Comparison of ENCODE assay signal across 8 cellular contexts in the genomic region with DNA sequence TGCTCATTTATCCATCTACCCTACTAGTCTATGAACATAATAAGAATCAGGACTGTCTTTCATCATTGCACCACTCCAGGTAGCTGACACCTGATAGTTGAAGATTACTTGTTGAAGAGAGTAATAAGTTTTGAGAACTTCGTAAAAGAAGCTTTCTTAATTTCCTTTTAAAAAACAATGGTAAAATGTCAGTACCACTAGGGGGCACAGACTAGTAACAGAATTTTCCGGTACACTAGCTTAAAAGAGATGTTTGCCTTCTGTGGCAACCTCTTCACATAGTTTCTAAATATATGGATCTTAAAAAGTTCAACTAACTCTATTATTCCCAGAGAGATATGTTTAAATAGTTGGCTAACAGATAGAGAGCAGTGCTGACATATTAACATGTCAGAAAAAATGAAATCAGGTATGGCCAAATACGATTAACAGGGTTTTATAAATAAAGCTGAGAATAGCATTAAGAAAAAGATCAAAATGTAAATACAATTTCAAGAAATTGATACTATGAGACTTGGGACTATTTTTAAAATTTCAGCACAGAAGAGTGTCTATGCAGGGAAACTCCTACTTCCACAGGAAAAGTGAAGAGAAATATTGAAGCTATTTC. TPM values are rescaled to one million over a fixed set of nuclear protein-coding genes. Genes with fewer than 3 reads are reported as not detected.
DNase-seq lines count a peak whose midpoint lies in the region; ATAC-seq and TF ChIP-seq lines count a peak whose summit lies in the region.

No MANE protein-coding gene starts in this region.

- no peaks in the 10 kb centered on the region for H3K36me3 ChIP-seq in IMR-90 (ENCODE audit: control insufficient read depth, insufficient read depth, low read length)
- no peaks in the 10 kb centered on the region for H3K36me3 ChIP-seq in adrenal gland (replicated peaks in 1 of 2)

- H3K18ac ChIP-seq in IMR-90 (ENCODE audit: low read depth, low read length), result no peak overlapping the region

- H3K4ac ChIP-seq in IMR-90 (ENCODE audit: low read depth, low read length), result no peak overlapping the region

- H2BK5ac ChIP-seq in IMR-90 (ENCODE audit: low read depth, low read length, poor library complexity, severe bottlenecking), result no peak overlapping the region

- H4K91ac ChIP-seq in IMR-90 (ENCODE audit: insufficient read depth, low read depth, low read length), result no peak overlapping the region

- 0 out of 2 replicates have a peak, but pooled peaks cover 2% of the 10 kb centered on the region for H3K4me1 ChIP-seq in IMR-90 (ENCODE audit: control insufficient read depth, insufficient read depth, low read length)
- H3K4me1 ChIP-seq in adrenal gland (replicated peaks in 1 of 2), result peaks cover 0 to 5% of the 10 kb centered on the region in 2 donors

- dilution Hi-C loops in IMR-90 (cut with HindIII; ENCODE audit: low sequenced_read_pairs, unreplicated experiment), result no loop called here

- H3K56ac ChIP-seq in IMR-90 (ENCODE audit: extremely low read depth, insufficient read depth, low read length), result no peak overlapping the region

- H2BK120ac ChIP-seq in IMR-90 (ENCODE audit: low read depth, low read length), result no peak overlapping the region

- DNase-seq in DMS53 treated with DMSO at 0.1 percent for 48 hours (lab: John Stamatoyannopoulos, UW; ENCODE audit: unreplicated experiment) (peak; percentile 57), IMR-90 (peak; percentile 60), adrenal gland (no peak), left lobe of liver (ENCODE audit: low spot score) (no peak), NCI-H1048 (lab: John Stamatoyannopoulos, UW) (no peak), OCI-M2 (lab: John Stamatoyannopoulos, UW; ENCODE audit: unreplicated experiment) (no peak), cortex of kidney (lab: John Stamatoyannopoulos, UW) (no peak)
- no peak for DNase-seq in activated CD8-positive, alpha-beta memory T cell treated with anti-CD3 and anti-CD28 coated beads, Interleukin-2, amount 50 U/mL, for 4 hours

- H3K27me3 ChIP-seq in IMR-90 (ENCODE audit: control insufficient read depth, insufficient read depth, low read length) (no peaks in the 10 kb centered on the region), adrenal gland (peaks cover 17% of the 10 kb centered on the region)

- CTCF ChIA-PET in IMR-90 (lab: Yijun Ruan, JAX), result interaction anchor here (0.6 to 2.0 kb wide), 26 partner anchors 8 to 772 kb away, joined by 3 to 19 read pairs (median 4); no protein-coding TSS in a partner anchor

- no peaks in the 10 kb centered on the region for H4K20me1 ChIP-seq in IMR-90 (ENCODE audit: insufficient read depth, low read length)

- no peak overlapping the region for H2BK15ac ChIP-seq in IMR-90 (ENCODE audit: low read depth, low read length)

- H3K4me3 ChIP-seq in IMR-90 (ENCODE audit: insufficient read depth, low read depth, low read length), result no peak overlapping the region
- H3K4me3 ChIP-seq in adrenal gland, result no peak overlapping the region

- H2AK5ac ChIP-seq in IMR-90 (ENCODE audit: low read depth, low read length), result no peak overlapping the region

- H2BK20ac ChIP-seq in IMR-90 (ENCODE audit: low read depth, low read length), result no peak overlapping the region

- H3K4me2 ChIP-seq in IMR-90 (ENCODE audit: low read depth, low read length), result peak overlapping the region; percentile 68; the same call in 1 of the 2 replicates

- H3K14ac ChIP-seq in IMR-90 (replicated peaks; ENCODE audit: low read depth, low read length), result no peak overlapping the region

- peak; percentile 72 for TF ChIP-seq RAD21 in IMR-90 (IDR thresholded peaks at IDR 0.05; ENCODE audit: low read length)

- ATAC-seq in IMR-90 (ENCODE audit: low read depth) (no peak), left lobe of liver (peak; percentile 47)

- BruUV-seq in IMR-90 (replicated peaks; lab: Mats Ljungman, UMichigan), result no TSS peak

- H4K5ac ChIP-seq in IMR-90 (ENCODE audit: low read depth, low read length), result no peak overlapping the region

- peak; percentile 71 for TF ChIP-seq CTCF in IMR-90 (conservative IDR thresholded peaks at IDR 0.05; ENCODE audit: low read depth, low read length)
- peak in 5 of 6 experiments; percentile 18 to 55 (median 30) for TF ChIP-seq CTCF in adrenal gland (IDR thresholded peaks at IDR 0.05)

- WGBS in IMR-90 (ENCODE audit: extremely low coverage in 2 of 2, insufficient read length in 1 of 2), 2 experiments, result no CpG with 5 or more reads among the region's 3 CpGs
- WGBS in adrenal gland, 4 donors, result 28 to 42% (median 40%) methylated on average over 3 of the region's 3 CpGs

- H4K8ac ChIP-seq in IMR-90 (ENCODE audit: low read depth in 2 of 2, low read length in 2 of 2), result no peak overlapping the region

- no peaks in the 10 kb centered on the region for H3K9me1 ChIP-seq in IMR-90 (ENCODE audit: insufficient read depth, low read length)

- H3K9ac ChIP-seq in IMR-90 (ENCODE audit: low read depth, low read length), result no peak overlapping the region

- H3K27ac ChIP-seq in IMR-90 (ENCODE audit: insufficient read depth, low read length) (no peak overlapping the region), adrenal gland (no peak overlapping the region)

- H3K23ac ChIP-seq in IMR-90 (ENCODE audit: low read depth, low read length), result no peak overlapping the region

- no peak for TF ChIP-seq POLR2A in IMR-90 (IDR thresholded peaks at IDR 0.05; ENCODE audit: low read depth, low read length)
- TF ChIP-seq POLR2A in adrenal gland (IDR thresholded peaks at IDR 0.05), result no peak

- no peak overlapping the region for H2AFZ ChIP-seq in IMR-90 (replicated peaks; ENCODE audit: low read length, poor library complexity)

- POLR2A ChIA-PET in IMR-90 (lab: Charles Lee; ENCODE audit: unreplicated experiment), result no interaction called here

- in situ Hi-C loops in IMR-90 (cut with MboI; ENCODE audit: low sequenced_read_pairs), result loop anchor here (5.0 kb wide), 1 partner anchor 516 kb away; no protein-coding TSS in a partner anchor

- H3K79me1 ChIP-seq in IMR-90 (ENCODE audit: low read depth in 1 of 2, low read length in 2 of 2), result no peaks in the 10 kb centered on the region

- intact Hi-C loops in IMR-90 (cut with micrococcal nuclease) (loop anchor here (1.0 kb wide), 3 partner anchors 204 to 565 kb away; no protein-coding TSS in a partner anchor), adrenal gland (cut with DNase I) (no loop called here)

- H2AK9ac ChIP-seq in IMR-90 (replicated peaks; ENCODE audit: low read depth, low read length, poor library complexity), result no peak overlapping the region

- H3K9me3 ChIP-seq in IMR-90 (ENCODE audit: control insufficient read depth, insufficient read depth, low read length) (no peaks in the 10 kb centered on the region), adrenal gland (replicated peaks in 1 of 3) (no peaks in the 10 kb centered on the region)

TF ChIP-seq in IMR-90, 13 proteins besides CTCF, POLR2A, EP300 and RAD21:
- TF ChIP-seq NFE2L2 (IDR thresholded peaks at IDR 0.05; ENCODE audit: low read depth, low read length), result no peak
- TF ChIP-seq SMC3 (IDR thresholded peaks at IDR 0.05; ENCODE audit: low read depth, low read length), result peak; percentile 80

RNA-seq across cellular contexts. Expression of a gene that starts 5.4 kb away (rescaled TPM):
- total RNA-seq in IMR-90 (2012; rRNA removed), result 1.3 and 1.7 TPM in 2 replicates
- 0.75 and 1.1 TPM in 2 replicates for polyA plus RNA-seq in IMR-90 (2012; rRNA removed)
- 0.29 and 0.38 TPM in 2 replicates for polyA plus RNA-seq in IMR-90 (2012; cell fraction: cytosol; rRNA removed)
- polyA plus RNA-seq in IMR-90 (2012; cell fraction: nucleus; rRNA removed; ENCODE audit: low replicate concordance), result 0.37 and 0.97 TPM in 2 replicates
- 1 to 10 TPM in 2 of 8 donors, under 1 TPM in 6; 0.10 to 3.6 (median 0.43) TPM for total RNA-seq in adrenal gland
- polyA plus RNA-seq in adrenal gland, result 1 to 10 TPM in 2 of 3 donors, under 1 TPM in 1; 0.34 to 1.1 (median 1.0) TPM
- total RNA-seq in left lobe of liver, result not detected

Comparison
In these comparisons a context has a peak if more than half of its experiments do, and no peak if none do; other contexts are left out.
1. DNase-seq: peak in DMS53 treated with DMSO at 0.1 percent for 48 hours (single experiment) and IMR-90 (single experiment); none in adrenal gland (0 of 7), left lobe of liver (single experiment), activated CD8-positive, alpha-beta memory T cell treated with anti-CD3 and anti-CD28 coated beads, Interleukin-2, amount 50 U/mL, for 4 hours (single experiment), NCI-H1048 (single experiment), OCI-M2 (single experiment) and cortex of kidney (single experiment).